In the genomic region with DNA sequence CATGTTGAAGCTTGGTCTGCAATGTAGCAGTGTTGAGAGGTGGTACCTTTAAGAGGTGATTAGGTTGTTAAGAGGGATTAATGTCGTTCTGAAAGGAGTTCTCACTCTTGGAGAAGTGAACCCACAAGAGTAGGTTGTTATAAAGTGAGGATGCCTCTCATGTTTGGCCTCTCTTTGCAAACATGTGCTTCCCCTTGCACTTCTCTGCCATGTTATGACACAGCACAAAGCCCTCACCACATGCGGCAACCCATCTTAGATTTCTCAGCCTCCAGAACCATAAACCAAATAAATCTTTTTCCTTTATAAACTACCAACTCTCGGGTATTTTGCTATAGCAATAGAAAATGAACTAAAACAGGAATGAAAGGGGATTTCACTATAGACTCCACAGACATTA, we compare ENCODE assay signal across 18 cellular contexts.
"Had no signal": no experiment of that assay in that cellular context is flagged by ENCODE, and none has a peak within 500 bp of the region (broad histone marks: within the 10 kb centered on the region; RNA-seq: fewer than 3 reads in every experiment).

No MANE protein-coding gene starts in this region.

- H3K27ac Mint-ChIP-seq: activated T-helper 2 cell treated with anti-CD3 and anti-CD28 coated beads, Interferon-gamma antibody, Interleukin-2, Interleukin-4, amounts not matched to agents 10 μg/mL and 5 μg/mL and 100 μg/mL, durations not matched to agents 14 hours and 24 hours and 36 hours; T-helper 2 cell treated with Interferon-gamma antibody and Interleukin-4, amounts not matched to agents 5 μg/mL and 100 μg/mL, for 36 hours had no signal

- H3K4me3 Mint-ChIP-seq: T-helper 2 cell treated with Interferon-gamma antibody and Interleukin-4, amounts not matched to agents 5 μg/mL and 100 μg/mL, for 36 hours had no signal

- H3K9me3 ChIP-seq: body of pancreas, colonic mucosa, esophagus muscularis mucosa, sigmoid colon, tibial artery had no signal

- H3K4me3 ChIP-seq: body of pancreas, colonic mucosa, esophagus muscularis mucosa, sigmoid colon, tibial artery had no signal

- H3K4me1 ChIP-seq: colonic mucosa had no signal

- ATAC-seq: activated naive CD4-positive, alpha-beta T cell treated with anti-CD3 and anti-CD28 coated beads, Interleukin-2, amount 50 U/mL, for 72 hours; body of pancreas had no signal

- H3K27me3 ChIP-seq: body of pancreas, colonic mucosa, esophagus muscularis mucosa, sigmoid colon, tibial artery had no signal

- DNase-seq: activated CD4-positive, alpha-beta T cell treated with anti-CD3 and anti-CD28 coated beads, Interleukin-2, amount 50 U/mL, for 1 hour; activated CD4-positive, CD25-positive, alpha-beta regulatory T cell; activated CD8-positive, alpha-beta memory T cell treated with anti-CD3 and anti-CD28 coated beads for 24 hours; amygdala; body of pancreas; caudate nucleus; colonic mucosa; kidney glomerular epithelial cell; left ventricle myocardium superior; mesenchymal stem cell; sigmoid colon; stimulated activated CD4-positive, alpha-beta T cell treated with anti-CD3 and anti-CD28 coated beads, Interleukin-12 subunit alpha, Interleukin-12 subunit beta, amount 100 ng/mL, for 4 hours; stimulated activated CD4-positive, alpha-beta T cell treated with anti-CD3 and anti-CD28 coated beads, Interleukin-2, amount 100 ng/mL, for 24 hours; tibial artery had no signal

- H3K36me3 ChIP-seq: colonic mucosa, sigmoid colon, tibial artery had no signal

- H3K27ac ChIP-seq: body of pancreas, colonic mucosa, esophagus muscularis mucosa, sigmoid colon, tibial artery had no signal
